ENCODE assay signal across 8 cellular contexts in the genomic region with DNA sequence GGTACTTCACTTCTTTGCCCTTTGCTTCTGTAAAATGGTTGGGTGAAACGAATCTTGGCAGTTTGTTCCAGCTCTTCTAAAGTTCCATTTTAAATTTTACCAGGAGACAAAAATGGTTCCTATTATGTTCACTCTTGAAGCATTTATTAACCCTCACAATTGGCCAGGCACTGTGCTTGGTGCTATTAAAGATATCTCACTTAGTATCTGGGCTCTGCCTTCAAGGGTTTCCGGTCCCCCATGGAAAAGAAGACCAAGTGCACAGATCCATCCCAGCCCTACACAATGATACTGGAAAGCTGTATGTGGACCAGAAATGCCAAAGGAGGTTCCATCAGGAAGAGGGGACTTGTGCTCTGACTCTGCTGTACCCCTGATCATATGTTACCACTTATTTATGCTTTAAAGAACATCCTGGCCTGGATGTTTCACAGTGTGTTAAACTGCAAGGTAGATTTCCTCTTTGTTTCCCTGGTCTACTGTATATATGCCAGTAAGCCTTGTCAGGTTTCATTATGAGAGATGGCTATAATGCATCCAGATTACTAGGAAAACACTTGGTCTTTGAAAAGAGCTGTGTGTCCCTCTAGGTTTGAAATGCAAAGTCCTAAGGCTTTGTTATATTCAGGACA.
DNase-seq lines count a peak whose midpoint lies in the region; ATAC-seq and TF ChIP-seq lines count a peak whose summit lies in the region.

No MANE protein-coding gene starts in this region.

- H2AFZ ChIP-seq in mammary epithelial cell (ENCODE audit: low read depth, low read length) (peak overlapping the region; percentile 8), H9 (ENCODE audit: low read length) (no peak overlapping the region)

- H3K4me1 Mint-ChIP-seq in osteocyte (ENCODE audit: unreplicated experiment), result peaks cover 52% of the 10 kb centered on the region
- peaks cover 42 to 55% of the 10 kb centered on the region in 2 experiments for H3K4me1 Mint-ChIP-seq in H9

- H3K27ac Mint-ChIP-seq in osteocyte (ENCODE audit: unreplicated experiment), result peak overlapping the region; percentile 87
- peak overlapping the region in 1 of 3 experiments; percentile 59; a peak in 1 of 7 replicates for H3K27ac Mint-ChIP-seq in H9

- peak overlapping the region; percentile 86 to 95 (median 91) for H3K9ac ChIP-seq in BLaER1 treated with 17β-estradiol and CSF1 and Interleukin-3, amounts not matched to agents 10 nM and 100 nM
- peak overlapping the region; percentile 44 for H3K9ac ChIP-seq in mammary epithelial cell (ENCODE audit: insufficient read depth, low read length)
- H3K9ac ChIP-seq in H9 (ENCODE audit: extremely low read depth, insufficient read length, low read length), result no peak overlapping the region

- no peak overlapping the region for H2BK12ac ChIP-seq in H9 (ENCODE audit: insufficient read length, low read depth, low read length)

- H3K4me2 ChIP-seq in BLaER1 treated with 17β-estradiol and CSF1 and Interleukin-3, amounts not matched to agents 10 nM and 100 nM, result peak overlapping the region; percentile 79 to 95 (median 89)
- peak overlapping the region; percentile 3 for H3K4me2 ChIP-seq in mammary epithelial cell (ENCODE audit: insufficient read depth, low read depth, low read length)
- no peak overlapping the region for H3K4me2 ChIP-seq in H9 (ENCODE audit: insufficient read depth, insufficient read length, low read length)

- CTCF ChIA-PET in mammary epithelial cell (lab: Charles Lee; ENCODE audit: low non-redundant PET), result interaction anchor here (0.6 kb wide), 1 partner anchor 87 kb away, joined by 4 read pairs; no protein-coding TSS in a partner anchor

- no peak overlapping the region for H2BK120ac ChIP-seq in H9 (ENCODE audit: low read depth, low read length, poor library complexity, severe bottlenecking)

- no peak overlapping the region for H2AK5ac ChIP-seq in H9 (ENCODE audit: insufficient read length, low read length)

- BruUV-seq in mammary epithelial cell (replicated peaks; lab: Mats Ljungman, UMichigan), result no TSS peak

- H3K9me3 ChIP-seq in BLaER1 treated with 17β-estradiol and CSF1 and Interleukin-3, amounts not matched to agents 10 nM and 100 nM (replicated peaks in 1 of 11), result no peaks in the 10 kb centered on the region
- no peaks in the 10 kb centered on the region for H3K9me3 ChIP-seq in mammary epithelial cell (replicated peaks; ENCODE audit: insufficient read depth, low read length)
- no peaks in the 10 kb centered on the region for H3K9me3 ChIP-seq in H9 (ENCODE audit: control insufficient read depth, low read depth, low read length)

- in situ Hi-C loops in mammary epithelial cell (cut with MboI; ENCODE audit: low sequenced_read_pairs in 2 of 2), result no loop called here

- no peak overlapping the region for H4K91ac ChIP-seq in H9 (ENCODE audit: insufficient read length, low read depth, low read length)

- H3K79me1 ChIP-seq in H9 (ENCODE audit: insufficient read depth, low read depth, low read length, poor library complexity, severe bottlenecking), result no peaks in the 10 kb centered on the region

- H3K4me3 ChIP-seq in BLaER1 treated with 17β-estradiol and CSF1 and Interleukin-3, amounts not matched to agents 10 nM and 100 nM, result peak overlapping the region in 5 of 10 experiments; percentile 10 to 32 (median 23); a peak in 5 of 20 replicates
- no peak overlapping the region for H3K4me3 ChIP-seq in mammary epithelial cell (replicated peaks in 1 of 3; ENCODE audit: insufficient read depth in 1 of 3, low read depth in 2 of 3, low read length in 3 of 3)

- no peaks in the 10 kb centered on the region for H3K27me3 Mint-ChIP-seq in osteocyte (ENCODE audit: unreplicated experiment)
- H3K27me3 Mint-ChIP-seq in H9 (ENCODE audit: low read depth), result no peaks in the 10 kb centered on the region; the same call in 1 of the 2 replicates

- no peaks in the 10 kb centered on the region for H3K36me3 Mint-ChIP-seq in osteocyte (ENCODE audit: unreplicated experiment)
- no peaks in the 10 kb centered on the region for H3K36me3 Mint-ChIP-seq in H9 (ENCODE audit: insufficient read depth in 1 of 3, low read depth in 3 of 3)

- H4K5ac ChIP-seq in H9 (ENCODE audit: insufficient read length, low read depth, low read length), result no peak overlapping the region

- H3K27me3 ChIP-seq in BLaER1 treated with 17β-estradiol and CSF1 and Interleukin-3, amounts not matched to agents 10 nM and 100 nM, result no peaks in the 10 kb centered on the region
- H3K27me3 ChIP-seq in mammary epithelial cell (ENCODE audit: insufficient read depth, low read length), result no peaks in the 10 kb centered on the region
- H3K27me3 ChIP-seq in H9 (ENCODE audit: insufficient read depth, low read length), result no peaks in the 10 kb centered on the region

- no peak overlapping the region for H2BK15ac ChIP-seq in H9 (ENCODE audit: low read depth, low read length)

- dilution Hi-C loops in mammary epithelial cell (cut with HindIII; ENCODE audit: low sequenced_read_pairs), result loop anchor here (5.0 kb wide), 1 partner anchor 61 kb away; no protein-coding TSS in a partner anchor

- no peak overlapping the region for H2BK20ac ChIP-seq in H9 (ENCODE audit: low read depth, low read length, poor library complexity, severe bottlenecking)

- H3T11ph ChIP-seq in H9 (ENCODE audit: low read length), result no peak overlapping the region

- ATAC-seq in HG03175 (IDR thresholded peaks at IDR 0.05; ENCODE audit: unreplicated experiment) (peak; percentile 10), left colon (no peak)

- H3K18ac ChIP-seq in H9 (ENCODE audit: insufficient read length, low read depth, low read length), result no peak overlapping the region

- peaks cover 90 to 98% (median 95%) of the 10 kb centered on the region in 10 experiments for H3K4me1 ChIP-seq in BLaER1 treated with 17β-estradiol and CSF1 and Interleukin-3, amounts not matched to agents 10 nM and 100 nM
- H3K4me1 ChIP-seq in mammary epithelial cell (ENCODE audit: insufficient read depth, low read length) (peaks cover 57% of the 10 kb centered on the region), H9 (ENCODE audit: insufficient read depth, low read length) (peaks cover 1% of the 10 kb centered on the region; the same call in 1 of the 2 replicates)

- peaks cover 0 to 5% (median 0%) of the 10 kb centered on the region in 11 experiments; a peak in 2 of 22 replicates for H3K36me3 ChIP-seq in BLaER1 treated with 17β-estradiol and CSF1 and Interleukin-3, amounts not matched to agents 10 nM and 100 nM
- no peaks in the 10 kb centered on the region for H3K36me3 ChIP-seq in mammary epithelial cell (ENCODE audit: insufficient read depth, low read length)

- DNase-seq in mammary epithelial cell, result no peak
- no peak for DNase-seq in osteocyte (ENCODE audit: extremely low spot score, unreplicated experiment)
- DNase-seq in H9, result no peak
- no peak for DNase-seq in foreskin melanocyte
- no peak for DNase-seq in activated CD4-positive, alpha-beta T cell treated with anti-CD3 and anti-CD28 coated beads for 4 hours
- DNase-seq in left colon, result no peak

- intact Hi-C loops in mammary epithelial cell (cut with micrococcal nuclease) (loop anchor here (5.0 kb wide), 1 partner anchor 36 kb away; no protein-coding TSS in a partner anchor), left colon (cut with DNase I, micrococcal nuclease) (loop anchor here in 1 of 2 donors (10.0 kb wide), 1 partner anchor 229 kb away; no protein-coding TSS in a partner anchor)

- H3K4ac ChIP-seq in H9 (ENCODE audit: low read depth, low read length), result no peak overlapping the region

- H3K4me3 Mint-ChIP-seq in osteocyte (ENCODE audit: unreplicated experiment) (no peak overlapping the region), H9 (no peak overlapping the region)

- H2BK5ac ChIP-seq in H9 (ENCODE audit: insufficient read length, low read length), result no peak overlapping the region

- no peaks in the 10 kb centered on the region for H3K79me2 ChIP-seq in mammary epithelial cell (ENCODE audit: insufficient read depth, low read length)
- no peaks in the 10 kb centered on the region for H3K79me2 ChIP-seq in H9 (ENCODE audit: insufficient read depth, low read length)

- no peaks in the 10 kb centered on the region for H3K9me3 Mint-ChIP-seq in osteocyte (ENCODE audit: unreplicated experiment)
- no peaks in the 10 kb centered on the region for H3K9me3 Mint-ChIP-seq in H9

- no peak overlapping the region for H3K56ac ChIP-seq in H9 (ENCODE audit: insufficient read length, low read depth, low read length)

- no peak overlapping the region for H3K23ac ChIP-seq in H9 (ENCODE audit: insufficient read length, low read depth, low read length)

- H3K14ac ChIP-seq in H9 (ENCODE audit: insufficient read depth, low read length), result no peak overlapping the region

- TF ChIP-seq CTCF in mammary epithelial cell (conservative IDR thresholded peaks at IDR 0.05 in 1 of 2, IDR thresholded peaks at IDR 0.05 in 1 of 2; ENCODE audit: extremely low read depth in 1 of 2, insufficient read depth in 1 of 2, low read depth in 1 of 2, low read length in 2 of 2), result no peak
- TF ChIP-seq CTCF in osteocyte (IDR thresholded peaks at IDR 0.05), result no peak
- no peak for TF ChIP-seq CTCF in H9 (conservative IDR thresholded peaks at IDR 0.05)

- peak overlapping the region; percentile 97 to 100 (median 100) for H3K27ac ChIP-seq in BLaER1 treated with 17β-estradiol and CSF1 and Interleukin-3, amounts not matched to agents 10 nM and 100 nM
- peak overlapping the region; percentile 50 for H3K27ac ChIP-seq in mammary epithelial cell (ENCODE audit: insufficient read depth, low read depth, low read length)
- H3K27ac ChIP-seq in H9 (ENCODE audit: insufficient read length, low read depth, low read length), result no peak overlapping the region

- H4K8ac ChIP-seq in H9 (replicated peaks; ENCODE audit: insufficient read length, low read depth, low read length), result no peak overlapping the region

- H3K23me2 ChIP-seq in H9 (ENCODE audit: insufficient read length, low read depth, low read length, poor library complexity, severe bottlenecking), result no peaks in the 10 kb centered on the region

- H4K20me1 ChIP-seq in BLaER1 treated with 17β-estradiol and CSF1 and Interleukin-3, amounts not matched to agents 10 nM and 100 nM, result no peaks in the 10 kb centered on the region
- H4K20me1 ChIP-seq in mammary epithelial cell (ENCODE audit: insufficient read depth, low read length) (no peaks in the 10 kb centered on the region), H9 (ENCODE audit: control insufficient read depth, insufficient read depth, insufficient read length) (no peaks in the 10 kb centered on the region)

- 97% methylated on average over 2 of the region's 2 CpGs for WGBS in mammary epithelial cell (ENCODE audit: low coverage, missing lambda C conversion rate)
- no CpG with 5 or more reads among the region's 2 CpGs for WGBS in H9 (ENCODE audit: extremely low coverage, insufficient read length, low lambda C conversion rate)
